Comparison of ENCODE assay signal across 12 cellular contexts in the genomic region with DNA sequence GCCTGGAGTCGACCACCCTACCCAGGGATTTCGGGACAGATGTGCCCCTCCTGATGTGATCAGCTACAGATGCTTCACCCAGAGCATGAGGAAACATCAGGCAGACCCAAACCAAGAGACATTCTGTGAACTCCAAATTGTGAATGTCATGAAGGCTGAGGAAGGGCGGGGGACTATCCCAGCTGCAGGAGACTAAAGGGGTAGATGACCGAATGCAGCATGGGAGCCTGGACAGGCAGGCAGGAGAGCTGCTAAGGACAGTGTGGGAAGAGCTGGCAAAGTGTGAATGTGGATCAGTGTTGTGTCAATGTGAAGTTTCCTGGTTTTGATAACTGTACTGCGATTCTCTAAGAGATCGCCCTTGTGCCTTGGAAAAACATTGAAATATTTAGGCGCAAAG. TPM values are rescaled to one million over a fixed set of nuclear protein-coding genes. Genes with fewer than 3 reads are reported as not detected.
"Had no signal": no experiment of that assay in that cellular context is flagged by ENCODE, and none has a peak within 500 bp of the region (broad histone marks: within the 10 kb centered on the region; RNA-seq: fewer than 3 reads in every experiment).

No MANE protein-coding gene starts in this region.

- FAIRE-seq: H1, H54 had no signal

- H3K27ac ChIP-seq: GM23248 had no signal

- H3K36me3 ChIP-seq: HAP-1 had no signal

- H3K4me3 ChIP-seq: GM23248, GM23338, HAP-1 had no signal

- H3K27ac Mint-ChIP-seq: GM23338, H9, HFFc6 had no signal

- H3K4me1 ChIP-seq: HAP-1 had no signal

- ATAC-seq: GM23338, HCT116 had no signal

- H3K9ac ChIP-seq: GM23248 had no signal

- H3K4me3 Mint-ChIP-seq: GM23338, HFFc6 had no signal

- H3K9me3 ChIP-seq: HAP-1 had no signal

- H2AFZ ChIP-seq: GM23248, GM23338 had no signal

- H3K4me2 ChIP-seq: GM23338 had no signal

- H3K9me3 Mint-ChIP-seq: HFFc6 had no signal

- DNase-seq: GM23248, GOT3, H7, H9, HCEC 1CT, HFFc6 had no signal

RNA-seq across cellular contexts. Expression of a gene that starts 19.2 kb away (rescaled TPM):
- total RNA-seq: GM23248, GM23338, H1, H4, H7, H9 had no signal
- polyA plus RNA-seq: GM23338, H1 had no signal
